1 cellular context compared by ENCODE assay signal in the genomic region with DNA sequence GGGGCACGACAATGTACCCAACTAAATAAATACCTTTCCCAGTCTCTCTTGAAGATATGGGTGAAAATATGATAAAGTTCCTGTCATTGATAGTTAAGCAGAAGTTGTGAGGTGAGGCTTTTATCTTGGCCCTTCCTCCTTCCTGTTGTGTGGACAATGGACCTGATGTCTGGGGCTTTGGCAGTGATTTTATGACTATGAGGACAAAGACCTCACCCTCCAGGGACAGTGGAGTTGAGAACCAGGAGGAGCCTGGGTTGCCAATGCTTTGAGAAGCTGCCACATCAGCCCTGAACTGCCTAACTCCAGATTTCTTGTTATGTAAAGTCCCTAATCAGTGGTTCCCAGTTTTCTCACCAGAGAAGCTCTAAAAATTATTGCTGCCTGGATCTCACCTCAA.
TF ChIP-seq lines count a peak whose summit lies in the region.

No MANE protein-coding gene starts in this region.

TF ChIP-seq in HepG2, 621 proteins besides CTCF, POLR2A, EP300 and RAD21:
- TF ChIP-seq, protein P1, sequence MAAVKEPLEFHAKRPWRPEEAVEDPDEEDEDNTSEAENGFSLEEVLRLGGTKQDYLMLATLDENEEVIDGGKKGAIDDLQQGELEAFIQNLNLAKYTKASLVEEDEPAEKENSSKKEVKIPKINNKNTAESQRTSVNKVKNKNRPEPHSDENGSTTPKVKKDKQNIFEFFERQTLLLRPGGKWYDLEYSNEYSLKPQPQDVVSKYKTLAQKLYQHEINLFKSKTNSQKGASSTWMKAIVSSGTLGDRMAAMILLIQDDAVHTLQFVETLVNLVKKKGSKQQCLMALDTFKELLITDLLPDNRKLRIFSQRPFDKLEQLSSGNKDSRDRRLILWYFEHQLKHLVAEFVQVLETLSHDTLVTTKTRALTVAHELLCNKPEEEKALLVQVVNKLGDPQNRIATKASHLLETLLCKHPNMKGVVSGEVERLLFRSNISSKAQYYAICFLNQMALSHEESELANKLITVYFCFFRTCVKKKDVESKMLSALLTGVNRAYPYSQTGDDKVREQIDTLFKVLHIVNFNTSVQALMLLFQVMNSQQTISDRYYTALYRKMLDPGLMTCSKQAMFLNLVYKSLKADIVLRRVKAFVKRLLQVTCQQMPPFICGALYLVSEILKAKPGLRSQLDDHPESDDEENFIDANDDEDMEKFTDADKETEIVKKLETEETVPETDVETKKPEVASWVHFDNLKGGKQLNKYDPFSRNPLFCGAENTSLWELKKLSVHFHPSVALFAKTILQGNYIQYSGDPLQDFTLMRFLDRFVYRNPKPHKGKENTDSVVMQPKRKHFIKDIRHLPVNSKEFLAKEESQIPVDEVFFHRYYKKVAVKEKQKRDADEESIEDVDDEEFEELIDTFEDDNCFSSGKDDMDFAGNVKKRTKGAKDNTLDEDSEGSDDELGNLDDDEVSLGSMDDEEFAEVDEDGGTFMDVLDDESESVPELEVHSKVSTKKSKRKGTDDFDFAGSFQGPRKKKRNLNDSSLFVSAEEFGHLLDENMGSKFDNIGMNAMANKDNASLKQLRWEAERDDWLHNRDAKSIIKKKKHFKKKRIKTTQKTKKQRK (IDR thresholded peaks at IDR 0.05; ENCODE audit: low read length): no peak
- TF ChIP-seq GFI1 (CRISPR knock-in tag; IDR thresholded peaks at IDR 0.05; ENCODE audit: borderline replicate concordance): 0 out of 2 replicates have a peak, but pooled peaks have one; percentile 4
TF ChIP-seq in HepG2: peak in this region for 1.
